In the genomic region with DNA sequence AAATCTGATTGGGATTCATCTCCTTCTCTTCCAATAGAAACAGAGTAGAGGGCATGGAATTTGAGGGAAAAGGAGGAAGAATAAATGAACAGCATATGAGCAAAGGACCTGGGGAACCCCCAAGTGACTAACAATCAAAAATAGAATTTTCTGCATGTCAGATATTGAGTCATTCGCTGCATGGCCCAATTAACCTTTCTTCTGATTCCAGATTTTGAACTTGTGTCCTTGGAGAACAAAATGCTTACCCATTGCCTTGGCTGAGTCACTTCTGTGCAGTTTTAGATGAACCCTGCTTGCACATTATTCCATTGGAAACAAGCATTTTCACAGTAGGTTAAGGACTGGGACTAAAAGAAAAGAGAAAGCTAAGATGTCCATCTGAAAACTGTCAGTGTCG, we compare ENCODE assay signal across 21 cellular contexts.
DNase-seq lines count a peak whose midpoint lies in the region; ATAC-seq, FAIRE-seq and TF ChIP-seq lines count a peak whose summit lies in the region.
"Had no signal": no experiment of that assay in that cellular context is flagged by ENCODE, and none has a peak within 500 bp of the region (broad histone marks: within the 10 kb centered on the region; RNA-seq: fewer than 3 reads in every experiment).

No MANE protein-coding gene starts in this region.

- BruUV-seq in IMR-90 (replicated peaks; lab: Mats Ljungman, UMichigan) = no TSS peak
- no TSS peak for BruUV-seq in mammary epithelial cell (replicated peaks; lab: Mats Ljungman, UMichigan)

- no peak overlapping the region for H3K27ac ChIP-seq in IMR-90 (ENCODE audit: insufficient read depth, low read length)
- H3K27ac ChIP-seq in mammary epithelial cell (ENCODE audit: insufficient read depth, low read depth, low read length) = no peak overlapping the region
- H3K27ac ChIP-seq in mesenchymal stem cell (ENCODE audit: low read length, poor library complexity, severe bottlenecking) = no peak overlapping the region
- H3K27ac ChIP-seq in testis = no peak overlapping the region
- H3K27ac ChIP-seq: BLaER1 treated with 17β-estradiol and CSF1 and Interleukin-3, amounts not matched to agents 10 nM and 100 nM had no signal

- H2BK120ac ChIP-seq in IMR-90 (ENCODE audit: low read depth, low read length) (no peak overlapping the region), mesenchymal stem cell (ENCODE audit: low read depth, low read length) (no peak overlapping the region)

- no peak overlapping the region for H2BK12ac ChIP-seq in mesenchymal stem cell (ENCODE audit: low read length in 2 of 2)

- H3K9me3 ChIP-seq in IMR-90 (ENCODE audit: control insufficient read depth, insufficient read depth, low read length) (no peaks in the 10 kb centered on the region), mammary epithelial cell (replicated peaks; ENCODE audit: insufficient read depth, low read length) (no peaks in the 10 kb centered on the region), mesenchymal stem cell (ENCODE audit: control insufficient read depth, low read length) (no peaks in the 10 kb centered on the region), testis (no peaks in the 10 kb centered on the region)
- H3K9me3 ChIP-seq: BLaER1 treated with 17β-estradiol and CSF1 and Interleukin-3, amounts not matched to agents 10 nM and 100 nM; tibial nerve had no signal

- no peak for TF ChIP-seq CTCF in IMR-90 (conservative IDR thresholded peaks at IDR 0.05; ENCODE audit: low read depth, low read length)
- TF ChIP-seq CTCF in mammary epithelial cell (conservative IDR thresholded peaks at IDR 0.05 in 1 of 2, IDR thresholded peaks at IDR 0.05 in 1 of 2; ENCODE audit: extremely low read depth in 1 of 2, insufficient read depth in 1 of 2, low read depth in 1 of 2, low read length in 2 of 2) = no peak
- no peak for TF ChIP-seq CTCF in testis (IDR thresholded peaks at IDR 0.05)

- no peak overlapping the region for H4K5ac ChIP-seq in IMR-90 (ENCODE audit: low read depth, low read length)

- TF ChIP-seq POLR2A in IMR-90 (IDR thresholded peaks at IDR 0.05; ENCODE audit: low read depth, low read length) (no peak), testis (IDR thresholded peaks at IDR 0.05) (no peak)

- no peaks in the 10 kb centered on the region for H3K9me1 ChIP-seq in IMR-90 (ENCODE audit: insufficient read depth, low read length)

- POLR2A ChIA-PET in IMR-90 (lab: Charles Lee; ENCODE audit: unreplicated experiment) = no interaction called here

- H3K4ac ChIP-seq in IMR-90 (ENCODE audit: low read depth, low read length) (no peak overlapping the region), mesenchymal stem cell (ENCODE audit: low read depth in 1 of 2, low read length in 2 of 2) (no peak overlapping the region)

- H3K4me2 ChIP-seq in IMR-90 (ENCODE audit: low read depth, low read length) = no peak overlapping the region
- no peak overlapping the region for H3K4me2 ChIP-seq in mammary epithelial cell (ENCODE audit: insufficient read depth, low read depth, low read length)
- no peak overlapping the region for H3K4me2 ChIP-seq in mesenchymal stem cell (ENCODE audit: low read length, poor library complexity, severe bottlenecking)

- no peak overlapping the region for H2AFZ ChIP-seq in IMR-90 (replicated peaks; ENCODE audit: low read length, poor library complexity)
- H2AFZ ChIP-seq in mammary epithelial cell (ENCODE audit: low read depth, low read length) = no peak overlapping the region
- no peak overlapping the region for H2AFZ ChIP-seq in mesenchymal stem cell (ENCODE audit: low read depth, low read length)

- no peak overlapping the region for H2BK20ac ChIP-seq in IMR-90 (ENCODE audit: low read depth, low read length)

- H3K4me3 ChIP-seq in IMR-90 (ENCODE audit: insufficient read depth, low read depth, low read length) (no peak overlapping the region), mammary epithelial cell (replicated peaks in 1 of 3; ENCODE audit: insufficient read depth in 1 of 3, low read depth in 2 of 3, low read length in 3 of 3) (no peak overlapping the region), mesenchymal stem cell (ENCODE audit: insufficient read depth in 1 of 2, low read depth in 1 of 2, low read length in 2 of 2) (no peak overlapping the region), testis (no peak overlapping the region)
- H3K4me3 ChIP-seq: BLaER1 treated with 17β-estradiol and CSF1 and Interleukin-3, amounts not matched to agents 10 nM and 100 nM; tibial nerve had no signal

- 83% methylated on average over 1 of the region's 2 CpGs; no CpG with 5 or more reads in 1 of the 2 experiments for WGBS in IMR-90 (ENCODE audit: extremely low coverage in 2 of 2, insufficient read length in 1 of 2), 2 experiments
- WGBS in mammary epithelial cell (ENCODE audit: low coverage, missing lambda C conversion rate) = 76% methylated on average over 2 of the region's 2 CpGs
- WGBS in mesenchymal stem cell = 100% methylated on average over 1 of the region's 2 CpGs
- WGBS in testis, 2 donors = 91 to 95% methylated on average over 2 of the region's 2 CpGs

- intact Hi-C loops in IMR-90 (cut with micrococcal nuclease) = no loop called here
- intact Hi-C loops in mammary epithelial cell (cut with micrococcal nuclease) = no loop called here
- intact Hi-C loops in testis (cut with DNase I; ENCODE audit: low total_unique reads) = no loop called here

- H3K27me3 ChIP-seq in IMR-90 (ENCODE audit: control insufficient read depth, insufficient read depth, low read length) (no peaks in the 10 kb centered on the region), mammary epithelial cell (ENCODE audit: insufficient read depth, low read length) (no peaks in the 10 kb centered on the region), mesenchymal stem cell (ENCODE audit: control insufficient read depth in 1 of 2, insufficient read depth in 1 of 2, low read length in 2 of 2) (no peaks in the 10 kb centered on the region), testis (no peaks in the 10 kb centered on the region)
- H3K27me3 ChIP-seq: BLaER1 treated with 17β-estradiol and CSF1 and Interleukin-3, amounts not matched to agents 10 nM and 100 nM; tibial nerve had no signal

- H4K20me1 ChIP-seq in IMR-90 (ENCODE audit: insufficient read depth, low read length) = no peaks in the 10 kb centered on the region
- no peaks in the 10 kb centered on the region for H4K20me1 ChIP-seq in mammary epithelial cell (ENCODE audit: insufficient read depth, low read length)
- H4K20me1 ChIP-seq: BLaER1 treated with 17β-estradiol and CSF1 and Interleukin-3, amounts not matched to agents 10 nM and 100 nM had no signal

- dilution Hi-C loops in IMR-90 (cut with HindIII; ENCODE audit: low sequenced_read_pairs, unreplicated experiment) = no loop called here
- dilution Hi-C loops in mammary epithelial cell (cut with HindIII; ENCODE audit: low sequenced_read_pairs) = no loop called here

- H3K23ac ChIP-seq in IMR-90 (ENCODE audit: low read depth, low read length) = no peak overlapping the region
- H3K23ac ChIP-seq in mesenchymal stem cell (ENCODE audit: low read length in 2 of 2) = no peak overlapping the region

- H3K36me3 ChIP-seq in IMR-90 (ENCODE audit: control insufficient read depth, insufficient read depth, low read length) (no peaks in the 10 kb centered on the region), mammary epithelial cell (ENCODE audit: insufficient read depth, low read length) (no peaks in the 10 kb centered on the region), mesenchymal stem cell (ENCODE audit: control insufficient read depth in 1 of 2, insufficient read depth in 2 of 2, low read depth in 1 of 2, low read length in 2 of 2) (no peaks in the 10 kb centered on the region), testis (ENCODE audit: low read depth, missing control alignments) (no peaks in the 10 kb centered on the region)
- H3K36me3 ChIP-seq: BLaER1 treated with 17β-estradiol and CSF1 and Interleukin-3, amounts not matched to agents 10 nM and 100 nM; tibial nerve had no signal

- H2BK15ac ChIP-seq in IMR-90 (ENCODE audit: low read depth, low read length) (no peak overlapping the region), mesenchymal stem cell (ENCODE audit: low read depth, poor library complexity, severe bottlenecking) (no peak overlapping the region)

- H2AK9ac ChIP-seq in IMR-90 (replicated peaks; ENCODE audit: low read depth, low read length, poor library complexity) = no peak overlapping the region

- H2BK5ac ChIP-seq in IMR-90 (ENCODE audit: low read depth, low read length, poor library complexity, severe bottlenecking) (no peak overlapping the region), mesenchymal stem cell (ENCODE audit: low read depth, low read length, poor library complexity, severe bottlenecking) (no peak overlapping the region)

- TF ChIP-seq RAD21 in IMR-90 (IDR thresholded peaks at IDR 0.05; ENCODE audit: low read length) = no peak

- H4K91ac ChIP-seq in IMR-90 (ENCODE audit: insufficient read depth, low read depth, low read length) = no peak overlapping the region
- no peak overlapping the region for H4K91ac ChIP-seq in mesenchymal stem cell (ENCODE audit: low read length)

- H3K14ac ChIP-seq in IMR-90 (replicated peaks; ENCODE audit: low read depth, low read length) (no peak overlapping the region), mesenchymal stem cell (ENCODE audit: low read length in 2 of 2) (no peak overlapping the region)

- no peaks in the 10 kb centered on the region for H3K4me1 ChIP-seq in IMR-90 (ENCODE audit: control insufficient read depth, insufficient read depth, low read length)
- H3K4me1 ChIP-seq in mammary epithelial cell (ENCODE audit: insufficient read depth, low read length) = no peaks in the 10 kb centered on the region
- H3K4me1 ChIP-seq in mesenchymal stem cell (ENCODE audit: control insufficient read depth, insufficient read depth, low read depth, low read length) = no peaks in the 10 kb centered on the region
- H3K4me1 ChIP-seq in testis = no peaks in the 10 kb centered on the region
- H3K4me1 ChIP-seq: tibial nerve had no signal

- in situ Hi-C loops in IMR-90 (cut with MboI; ENCODE audit: low sequenced_read_pairs) (no loop called here), mammary epithelial cell (cut with MboI; ENCODE audit: low sequenced_read_pairs in 2 of 2) (no loop called here)

- H2AK5ac ChIP-seq in IMR-90 (ENCODE audit: low read depth, low read length) (no peak overlapping the region), mesenchymal stem cell (ENCODE audit: low read length, severe bottlenecking) (no peak overlapping the region)

- no peaks in the 10 kb centered on the region for H3K79me2 ChIP-seq in mammary epithelial cell (ENCODE audit: insufficient read depth, low read length)

- DNase-seq in GM04503 (ENCODE audit: low read depth) (peak; percentile 13), IMR-90 (peak; percentile 65), mammary epithelial cell (peak; percentile 2), mesenchymal stem cell (no peak), GM19239 (ENCODE audit: insufficient read length, low spot score) (no peak), testis (no peak)
- DNase-seq: activated CD8-positive, alpha-beta memory T cell treated with anti-CD3 and anti-CD28 coated beads, Interleukin-2, amount 10 ng/mL, durations not matched to agents 7 days and 5 days; activated effector memory CD4-positive, alpha-beta T cell treated with Interleukin-2 at 50 U/mL for 16 hours; cortex of kidney; erythroblast; MM.1S; NCI-H1694 treated with DMSO at 0.1 percent for 48 hours; NCI-H446; NK-92 treated with Interleukin-12 subunit alpha and Interleukin-12 subunit beta, amount 100 ng/mL, for 24 hours; small intestine had no signal

- H3K9ac ChIP-seq in IMR-90 (ENCODE audit: low read depth, low read length) = no peak overlapping the region
- H3K9ac ChIP-seq in mammary epithelial cell (ENCODE audit: insufficient read depth, low read length) = no peak overlapping the region
- H3K9ac ChIP-seq in mesenchymal stem cell (ENCODE audit: low read length) = peak overlapping the region; percentile 56
- H3K9ac ChIP-seq: BLaER1 treated with 17β-estradiol and CSF1 and Interleukin-3, amounts not matched to agents 10 nM and 100 nM had no signal

- H4K8ac ChIP-seq in IMR-90 (ENCODE audit: low read depth in 2 of 2, low read length in 2 of 2) = no peak overlapping the region
- H4K8ac ChIP-seq in mesenchymal stem cell (ENCODE audit: low read length) = no peak overlapping the region

- CTCF ChIA-PET in IMR-90 (lab: Yijun Ruan, JAX) (no interaction called here), mammary epithelial cell (lab: Charles Lee; ENCODE audit: low non-redundant PET) (no interaction called here)

- no peaks in the 10 kb centered on the region for H3K79me1 ChIP-seq in IMR-90 (ENCODE audit: low read depth in 1 of 2, low read length in 2 of 2)
- H3K79me1 ChIP-seq in mesenchymal stem cell (replicated peaks; ENCODE audit: low read length, poor library complexity, severe bottlenecking) = no peaks in the 10 kb centered on the region

- ATAC-seq in IMR-90 (ENCODE audit: low read depth) = no peak
- ATAC-seq in HG03520 (IDR thresholded peaks at IDR 0.05; ENCODE audit: unreplicated experiment) = no peak
- ATAC-seq: activated CD4-positive, CD25-positive, alpha-beta regulatory T cell treated with anti-CD3 and anti-CD28 coated beads, Interleukin-2, amount 50 U/mL, for 24 hours; activated CD8-positive, alpha-beta memory T cell treated with anti-CD3 and anti-CD28 coated beads, Interleukin-2, amount 10 ng/mL, durations not matched to agents 7 days and 5 days; natural killer cell treated with Interleukin-12 subunit alpha and Interleukin-12 subunit beta and Interleukin-15 and Interleukin-18, amount 100 ng/mL, for 72 hours had no signal

- H3K56ac ChIP-seq in IMR-90 (ENCODE audit: extremely low read depth, insufficient read depth, low read length) = no peak overlapping the region

- H3K18ac ChIP-seq in IMR-90 (ENCODE audit: low read depth, low read length) = no peak overlapping the region
- no peak overlapping the region for H3K18ac ChIP-seq in mesenchymal stem cell (ENCODE audit: low read depth in 1 of 2, low read length in 2 of 2)

- no peak for FAIRE-seq in GM19239 (lab: Jason Lieb, UNC)
- FAIRE-seq: islet of Langerhans, small intestine had no signal

Comparison
In these comparisons a context has a peak if more than half of its experiments do, and no peak if none do; other contexts are left out.
1. DNase-seq: peak in GM04503 (single experiment), IMR-90 (single experiment) and mammary epithelial cell (single experiment); none in mesenchymal stem cell (single experiment), GM19239 (single experiment) and testis (single experiment).